Comparison of ENCODE assay signal across 25 cellular contexts in genomic region chr10:100377830-100378229, GRCh38. TPM values are rescaled to one million over a fixed set of nuclear protein-coding genes. Genes with fewer than 3 reads are reported as not detected.
DNase-seq lines count a peak whose midpoint lies in the region; ATAC-seq, FAIRE-seq and TF ChIP-seq lines count a peak whose summit lies in the region.
"Had no signal": no experiment of that assay in that cellular context is flagged by ENCODE, and none has a peak within 500 bp of the region (broad histone marks: within the 10 kb centered on the region; RNA-seq: fewer than 3 reads in every experiment).

No MANE protein-coding gene starts in this region.

- H3K36me3 Mint-ChIP-seq in activated B cell treated with CpG ODN at 0.5 μM for 24 hours (ENCODE audit: low read depth), result peaks cover 19% of the 10 kb centered on the region
- peaks cover 9% of the 10 kb centered on the region for H3K36me3 Mint-ChIP-seq in natural killer cell treated with Interleukin-12 subunit alpha and Interleukin-12 subunit beta and Interleukin-15 and Interleukin-18, amount 100 ng/mL, for 72 hours

- H3K36me3 ChIP-seq in GM06990 (ENCODE audit: control insufficient read depth, insufficient read depth, low read length), result no peaks in the 10 kb centered on the region; the same call in 1 of the 2 replicates
- H3K36me3 ChIP-seq: adrenal gland had no signal

- FAIRE-seq in H54 (lab: Jason Lieb, UNC), result no peak
- FAIRE-seq: urothelium cell line had no signal

- CTCF ChIA-PET in activated B cell treated with CpG ODN at 0.5 μM for 24 hours (lab: Charles Lee), result no interaction called here

- no peaks in the 10 kb centered on the region for H3K27me3 ChIP-seq in GM06990 (replicated peaks; ENCODE audit: control insufficient read depth, insufficient read depth, low read length)
- H3K27me3 ChIP-seq: adrenal gland, dorsolateral prefrontal cortex, esophagus muscularis mucosa, stomach had no signal

- H3K27me3 Mint-ChIP-seq in activated B cell treated with CpG ODN at 0.5 μM for 24 hours, result peaks cover 14% of the 10 kb centered on the region
- H3K27me3 Mint-ChIP-seq in natural killer cell treated with Interleukin-12 subunit alpha and Interleukin-12 subunit beta and Interleukin-15 and Interleukin-18, amount 100 ng/mL, for 72 hours, result peaks cover 10 to 17% of the 10 kb centered on the region in 2 donors

- no peak for TF ChIP-seq POLR2A in H54 (IDR thresholded peaks at IDR 0.05; ENCODE audit: low read depth, low read length)

- no peaks in the 10 kb centered on the region for H3K9me3 Mint-ChIP-seq in activated B cell treated with CpG ODN at 0.5 μM for 24 hours
- no peaks in the 10 kb centered on the region for H3K9me3 Mint-ChIP-seq in natural killer cell treated with Interleukin-12 subunit alpha and Interleukin-12 subunit beta and Interleukin-15 and Interleukin-18, amount 100 ng/mL, for 72 hours
- H3K9me3 Mint-ChIP-seq: activated T-cell treated with anti-CD3 and anti-CD28 coated beads, Interleukin-2, amount 50 U/mL, for 72 hours; T-helper 1 cell treated with Interleukin-12 subunit alpha and Interleukin-12 subunit beta and Interleukin-4 antibody, amounts not matched to agents 30 μg/mL and 1 μg/mL, for 36 hours had no signal

- no peak overlapping the region for H3K4me3 ChIP-seq in GM06990 (replicated peaks; ENCODE audit: low read depth, low read length)
- H3K4me3 ChIP-seq: adrenal gland, dorsolateral prefrontal cortex, esophagus muscularis mucosa, stomach had no signal

- peak; percentile 56 for DNase-seq in GM06990 (ENCODE audit: extremely low read depth, insufficient read length)
- DNase-seq in activated B cell treated with CpG ODN at 0.5 μM for 24 hours, result no peak
- no peak for DNase-seq in natural killer cell treated with Interleukin-12 subunit alpha and Interleukin-12 subunit beta and Interleukin-15 and Interleukin-18, amount 100 ng/mL, for 72 hours (ENCODE audit: low spot score)
- no peak for DNase-seq in H54 (ENCODE audit: insufficient read length, low spot score)
- no peak for DNase-seq in stimulated activated CD4-positive, alpha-beta T cell treated with anti-CD3 and anti-CD28 coated beads, Interleukin-4, amount 100 ng/mL, for 1 hour
- no peak for DNase-seq in activated gamma-delta T cell (lab: John Stamatoyannopoulos, UW)
- DNase-seq: activated CD4-positive, alpha-beta T cell treated with anti-CD3 and anti-CD28 coated beads, Interleukin-2, amount 50 U/mL, for 48 hours; activated T-cell treated with anti-CD3 and anti-CD28 coated beads, Interleukin-2, amount 50 U/mL, for 72 hours; adrenal gland; AML-193; Calu3; dorsolateral prefrontal cortex; GOT3; IMR-90; midbrain; NCI-H1092; NCI-H524; nucleus accumbens; right cardiac atrium; SIG-M5; stomach had no signal

- ATAC-seq in GM19452 (IDR thresholded peaks at IDR 0.05; ENCODE audit: unreplicated experiment), result peak; percentile 40
- peak; percentile 16 for ATAC-seq in activated B cell treated with CpG ODN at 0.5 μM for 24 hours (ENCODE audit: low read depth)
- peak in 1 of 2 donors; percentile 32 for ATAC-seq in natural killer cell treated with Interleukin-12 subunit alpha and Interleukin-12 subunit beta and Interleukin-15 and Interleukin-18, amount 100 ng/mL, for 72 hours
- ATAC-seq: activated T-cell treated with anti-CD3 and anti-CD28 coated beads, Interleukin-2, amount 50 U/mL, for 72 hours; right cardiac atrium had no signal

- TF ChIP-seq CTCF in GM06990 (IDR thresholded peaks at IDR 0.05; ENCODE audit: insufficient read depth, low read length, poor library complexity, severe bottlenecking) (no peak), activated B cell treated with CpG ODN at 0.5 μM for 24 hours (IDR thresholded peaks at IDR 0.05) (no peak)

- no peak overlapping the region for H3K4me3 Mint-ChIP-seq in activated B cell treated with CpG ODN at 0.5 μM for 24 hours
- peak overlapping the region; percentile 5 for H3K4me3 Mint-ChIP-seq in natural killer cell treated with Interleukin-12 subunit alpha and Interleukin-12 subunit beta and Interleukin-15 and Interleukin-18, amount 100 ng/mL, for 72 hours
- H3K4me3 Mint-ChIP-seq: activated T-cell treated with anti-CD3 and anti-CD28 coated beads, Interleukin-2, amount 50 U/mL, for 72 hours; T-helper 1 cell treated with Interleukin-12 subunit alpha and Interleukin-12 subunit beta and Interleukin-4 antibody, amounts not matched to agents 30 μg/mL and 1 μg/mL, for 36 hours had no signal

- peaks cover 31% of the 10 kb centered on the region for H3K4me1 Mint-ChIP-seq in activated B cell treated with CpG ODN at 0.5 μM for 24 hours
- H3K4me1 Mint-ChIP-seq in natural killer cell treated with Interleukin-12 subunit alpha and Interleukin-12 subunit beta and Interleukin-15 and Interleukin-18, amount 100 ng/mL, for 72 hours (ENCODE audit: low read depth in 2 of 2), result peaks cover 8 to 13% of the 10 kb centered on the region in 2 donors

- intact Hi-C loops in activated B cell treated with CpG ODN at 0.5 μM for 24 hours (cut with micrococcal nuclease), result loop anchor here (5.0 kb wide), 1 partner anchor 54 kb away; no protein-coding TSS in a partner anchor

- no peak overlapping the region for H3K27ac Mint-ChIP-seq in activated B cell treated with CpG ODN at 0.5 μM for 24 hours
- no peak overlapping the region for H3K27ac Mint-ChIP-seq in natural killer cell treated with Interleukin-12 subunit alpha and Interleukin-12 subunit beta and Interleukin-15 and Interleukin-18, amount 100 ng/mL, for 72 hours
- H3K27ac Mint-ChIP-seq: activated T-cell treated with anti-CD3 and anti-CD28 coated beads, Interleukin-2, amount 50 U/mL, for 72 hours; T-helper 1 cell treated with Interleukin-12 subunit alpha and Interleukin-12 subunit beta and Interleukin-4 antibody, amounts not matched to agents 30 μg/mL and 1 μg/mL, for 36 hours had no signal

- POLR2A ChIA-PET in activated B cell treated with CpG ODN at 0.5 μM for 24 hours (lab: Charles Lee), result interaction anchor here (0.6 to 1.4 kb wide), 3 partner anchors 31 to 158 kb away, joined by 4 to 20 read pairs (median 5); partner anchors contain the start of genes HIF1AN and SCD

RNA-seq across cellular contexts. Expression of gene SCD, which starts 30.8 kb away (rescaled TPM):
- total RNA-seq in activated B cell treated with CpG ODN at 0.5 μM for 24 hours, result 24.9 and 26.0 TPM in 2 replicates
- total RNA-seq in natural killer cell treated with Interleukin-12 subunit alpha and Interleukin-12 subunit beta and Interleukin-15 and Interleukin-18, amount 100 ng/mL, for 72 hours, result 10 to 100 TPM; 51.4 to 80.1 TPM

RNA-seq across cellular contexts. Expression of gene PKD2L1, which starts 47.8 kb away (rescaled TPM):
- total RNA-seq in activated B cell treated with CpG ODN at 0.5 μM for 24 hours, result not detected in 2 replicates
- total RNA-seq in natural killer cell treated with Interleukin-12 subunit alpha and Interleukin-12 subunit beta and Interleukin-15 and Interleukin-18, amount 100 ng/mL, for 72 hours, result not detected
- total RNA-seq: adrenal gland, Calu3, esophagus muscularis mucosa, IMR-90, right cardiac atrium had no signal
